In the genomic region with DNA sequence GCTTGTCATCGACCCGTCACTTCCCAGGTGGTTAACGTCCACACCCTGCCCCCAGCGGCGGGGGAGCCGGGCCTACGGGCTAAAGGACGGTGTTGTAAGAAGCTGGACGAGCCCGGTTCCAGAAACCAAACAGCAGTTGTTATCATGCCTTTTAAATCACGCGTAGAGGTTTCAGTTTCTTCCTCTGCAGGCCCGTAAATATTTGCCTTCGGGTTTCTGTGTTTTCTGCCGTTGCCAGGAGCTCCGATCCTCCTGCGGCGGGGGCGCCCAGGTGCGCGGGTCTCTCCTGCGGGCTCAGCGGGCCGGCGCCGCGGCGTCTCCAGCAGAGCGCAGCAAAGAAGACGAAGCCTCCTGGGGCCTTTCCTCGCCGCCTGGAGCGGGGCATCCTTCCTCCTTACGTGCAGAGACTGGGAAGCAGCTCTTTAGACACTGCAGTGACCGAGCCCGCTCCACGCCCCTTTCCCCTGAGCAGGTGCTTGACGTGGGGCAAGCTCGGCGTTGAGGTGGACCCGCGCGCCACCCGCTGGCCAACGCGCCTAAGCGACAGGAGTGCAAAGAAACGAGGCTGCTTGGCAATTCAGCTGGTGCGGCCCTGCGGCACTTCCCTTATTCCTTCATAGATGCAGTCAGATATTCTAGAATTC, we compare ENCODE assay signal across 8 cellular contexts. TPM values are rescaled to one million over a fixed set of nuclear protein-coding genes. Genes with fewer than 3 reads are reported as not detected.
A peak's percentile ranks its signal among the peaks of the same experiment; 100 is the strongest.
DNase-seq lines count a peak whose midpoint lies in the region; ATAC-seq, FAIRE-seq and TF ChIP-seq lines count a peak whose summit lies in the region.

No MANE protein-coding gene starts in this region.

- intact Hi-C loops in right cardiac atrium (cut with DNase I): loop anchor here in 3 of 4 donors (5.0 to 10.0 kb wide), 5 partner anchors 542 to 705 kb away; partner anchors contain the start of gene IL12B (in 1 of the 3)

- no peaks in the 10 kb centered on the region for H3K27me3 ChIP-seq in right cardiac atrium (ENCODE audit: control insufficient read depth, insufficient read depth)

- CTCF ChIA-PET in T-cell (lab: Charles Lee): interaction anchor here (0.6 to 2.2 kb wide), 27 partner anchors 9 to 831 kb away, joined by 3 to 28 read pairs (median 4); no protein-coding TSS in a partner anchor

- POLR2A ChIA-PET in T-cell (lab: Charles Lee): interaction anchor here (0.5 to 1.1 kb wide), 4 partner anchors 15 to 699 kb away, joined by 3 to 7 read pairs (median 4); no protein-coding TSS in a partner anchor

- H3K4me3 Mint-ChIP-seq in T-cell: peak overlapping the region; percentile 61 to 70 (median 69)

- no peaks in the 10 kb centered on the region for H3K9me3 ChIP-seq in right cardiac atrium (ENCODE audit: control insufficient read depth, low read length)

- under 1% methylated on average over 50 of the region's 50 CpGs for WGBS in right cardiac atrium

- H3K4me3 ChIP-seq in GM12865 (ENCODE audit: low read depth, low read length) (peak overlapping the region; percentile 31), right cardiac atrium (ENCODE audit: low read length) (peak overlapping the region; percentile 44)

- no peaks in the 10 kb centered on the region for H3K4me1 ChIP-seq in right cardiac atrium (ENCODE audit: control insufficient read depth, insufficient read depth, low read length)

- DNase-seq in GM12865 (ENCODE audit: low read depth) (peak; percentile 81), NCI-H1417 (lab: John Stamatoyannopoulos, UW) (peak; percentile 83 to 90 (median 88)), T-cell (peak; percentile 31 to 78 (median 60)), amniotic epithelial cell (ENCODE audit: low read depth) (peak; percentile 43), right cardiac atrium (peak; percentile 71 to 90 (median 89)), pulmonary artery endothelial cell (ENCODE audit: low read depth, low spot score) (peak; percentile 5), urothelium cell line (ENCODE audit: low spot score) (peak; percentile 62)

- no peaks in the 10 kb centered on the region for H3K36me3 Mint-ChIP-seq in T-cell

- no peak for FAIRE-seq in urothelium cell line (lab: Jason Lieb, UNC)

- peaks cover 0 to 6% (median 4%) of the 10 kb centered on the region in 3 donors for H3K4me1 Mint-ChIP-seq in T-cell

- H3K27me3 Mint-ChIP-seq in T-cell: peaks cover 21 to 35% of the 10 kb centered on the region in 2 donors

- ATAC-seq in HG02759 (IDR thresholded peaks at IDR 0.05; ENCODE audit: unreplicated experiment) (peak; percentile 94), T-cell (replicated peaks in 1 of 4) (peak; percentile 92 to 97 (median 95)), right cardiac atrium (peak; percentile 91)

- H3K9me3 Mint-ChIP-seq in T-cell: no peaks in the 10 kb centered on the region

- TF ChIP-seq CTCF in GM12865 (IDR thresholded peaks at IDR 0.05; ENCODE audit: insufficient read depth, low read depth, low read length, missing control alignments): peak; percentile 79

- no peak overlapping the region for H3K27ac ChIP-seq in right cardiac atrium (ENCODE audit: low read length)

- no peak overlapping the region for H3K27ac Mint-ChIP-seq in T-cell

RNA-seq across cellular contexts. Expression of gene TTC1, which starts 21.8 kb away (rescaled TPM):
- total RNA-seq in T-cell (10 to 100 TPM; 25.4 to 43.6 (median 37.3) TPM), right cardiac atrium (100 to 1,000 TPM in 1 of 4 donors, 10 to 100 TPM in 3; 79.0 to 107 (median 86.8) TPM), pulmonary artery endothelial cell (46.2 and 57.0 TPM in 2 replicates)
- polyA plus RNA-seq in right cardiac atrium: 133 TPM

Comparison
In these comparisons a context has a peak if more than half of its experiments do, and no peak if none do; other contexts are left out.
1. DNase-seq: peak in every context shown above with its lines; median percentile 89 in right cardiac atrium; 88 in NCI-H1417; 81 in GM12865; 62 in urothelium cell line; 60 in T-cell; 43 in amniotic epithelial cell; 5 in pulmonary artery endothelial cell.